Comparison of ENCODE assay signal across 17 cellular contexts in the genomic region with DNA sequence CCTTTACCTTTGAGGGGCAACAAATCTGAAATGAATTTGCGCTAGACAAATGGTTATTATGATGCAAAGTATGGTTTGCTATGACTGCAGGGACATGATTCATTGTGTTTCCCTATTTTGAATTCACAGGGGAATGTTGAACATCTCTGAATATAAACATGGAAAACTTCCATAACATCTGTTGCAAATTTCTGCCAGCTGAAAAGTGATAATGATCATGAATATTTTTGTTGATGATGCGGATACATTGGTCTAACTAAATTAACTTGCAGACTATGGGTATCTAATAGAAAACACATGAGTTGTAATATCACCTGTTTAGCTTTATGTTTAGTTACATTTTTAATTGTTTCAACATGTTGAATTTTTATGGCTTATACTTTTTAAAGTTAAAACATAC.
"Had no signal": no experiment of that assay in that cellular context is flagged by ENCODE, and none has a peak within 500 bp of the region (broad histone marks: within the 10 kb centered on the region; RNA-seq: fewer than 3 reads in every experiment).

No MANE protein-coding gene starts in this region.

- ATAC-seq: gastrocnemius medialis; left ventricle myocardium superior; lower lobe of right lung; naive thymus-derived CD8-positive, alpha-beta T cell; stimulated activated naive CD8-positive, alpha-beta T cell treated with anti-CD3 and anti-CD28 coated beads, Interleukin-15, amount 100 ng/mL, for 72 hours; upper lobe of right lung had no signal

- DNase-seq: colonic mucosa; effector CD8-positive, alpha-beta T cell; endodermal cell; foreskin fibroblast; gastrocnemius medialis; head of caudate nucleus; left ventricle myocardium superior; lower lobe of right lung; naive thymus-derived CD8-positive, alpha-beta T cell; nephron progenitor cell; nucleus accumbens; sigmoid colon; stimulated activated naive CD4-positive, alpha-beta T cell; stimulated activated naive CD8-positive, alpha-beta T cell treated with anti-CD3 and anti-CD28 coated beads, Interleukin-15, amount 100 ng/mL, for 72 hours; transverse colon; upper lobe of right lung; uterus had no signal
